Comparison of ENCODE assay signal across 8 cellular contexts in the genomic region with DNA sequence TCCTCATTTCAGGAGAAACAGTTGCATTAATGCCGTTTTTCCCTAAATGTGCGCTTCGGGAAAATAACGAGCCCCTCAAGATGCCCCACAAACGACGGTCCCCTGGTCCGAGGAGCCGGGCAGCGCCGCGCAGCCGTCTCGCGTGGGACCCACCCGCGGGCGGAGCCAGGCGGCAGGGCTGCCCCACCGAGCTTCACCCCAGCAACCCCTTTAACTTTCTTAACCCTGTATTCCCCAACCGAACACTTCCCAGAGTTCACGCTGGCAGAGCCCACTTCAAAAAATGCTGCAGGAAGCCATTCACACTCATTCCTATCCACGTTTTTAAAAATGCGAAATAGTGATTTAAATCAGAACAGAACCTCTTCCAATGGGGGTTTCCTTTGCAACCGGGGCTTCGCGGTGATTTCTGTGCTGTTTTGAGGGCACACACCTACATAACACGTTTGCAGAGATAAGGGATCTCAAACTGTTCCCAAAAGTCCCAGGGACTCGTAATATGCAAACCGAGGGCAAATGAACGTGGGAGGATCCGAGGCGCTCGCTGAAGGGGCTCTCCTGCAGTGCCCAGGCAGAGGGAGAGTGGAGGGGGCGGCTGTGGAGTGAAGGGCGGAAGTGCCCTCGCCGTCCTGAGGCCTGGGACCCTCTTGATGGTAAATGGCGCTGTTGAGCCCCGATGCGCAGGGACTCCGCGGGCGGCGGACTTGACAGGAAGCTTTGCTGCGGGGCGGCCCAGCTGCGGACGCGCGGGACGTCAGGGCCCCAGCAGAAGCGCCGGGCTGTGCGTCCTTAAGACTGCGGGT.
DNase-seq lines count a peak whose midpoint lies in the region; ATAC-seq and TF ChIP-seq lines count a peak whose summit lies in the region.

No MANE protein-coding gene starts in this region.

- in situ Hi-C loops in GM18951 (cut with MboI; ENCODE audit: low sequenced_read_pairs, unreplicated experiment) = no loop called here

- TF ChIP-seq POLR2A in GM18951 (IDR thresholded peaks at IDR 0.05; ENCODE audit: extremely low read depth, insufficient read depth, insufficient read length) = peak; percentile 52
- no peak for TF ChIP-seq POLR2A in heart left ventricle (IDR thresholded peaks at IDR 0.05)

- peaks cover 20% of the 10 kb centered on the region for H3K4me1 Mint-ChIP-seq in activated naive CD4-positive, alpha-beta T cell treated with anti-CD3 and anti-CD28 coated beads, Interleukin-2, amount 10 ng/mL, durations not matched to agents 7 days and 5 days
- H3K4me1 Mint-ChIP-seq in progenitor cell of endocrine pancreas (ENCODE audit: low read depth) = peaks cover 3% of the 10 kb centered on the region

- H3K9me3 ChIP-seq in BE2C = no peaks in the 10 kb centered on the region
- no peaks in the 10 kb centered on the region for H3K9me3 ChIP-seq in heart left ventricle

- intact Hi-C loops in heart left ventricle (cut with DNase I) = loop anchor here in 1 of 10 donors (10.0 kb wide), 1 partner anchor 329 kb away; no protein-coding TSS in a partner anchor

- TF ChIP-seq CTCF in BE2C (IDR thresholded peaks at IDR 0.05; ENCODE audit: low read depth, low read length) (peak; percentile 23; the same call in 1 of the 2 replicates), heart left ventricle (IDR thresholded peaks at IDR 0.05) (peak in 1 of 12 donors; percentile 8), progenitor cell of endocrine pancreas (IDR thresholded peaks at IDR 0.05; ENCODE audit: unreplicated experiment) (peak; percentile 53)

- H3K27me3 Mint-ChIP-seq in activated naive CD4-positive, alpha-beta T cell treated with anti-CD3 and anti-CD28 coated beads, Interleukin-2, amount 10 ng/mL, durations not matched to agents 7 days and 5 days = peaks cover 29% of the 10 kb centered on the region
- peaks cover 6% of the 10 kb centered on the region for H3K27me3 Mint-ChIP-seq in progenitor cell of endocrine pancreas

- WGBS in heart left ventricle, 4 donors = 1 to 2% (median 2%) methylated on average over 34 to 55 of the region's 55 CpGs

- H3K27me3 ChIP-seq in BE2C (peaks cover 44% of the 10 kb centered on the region), heart left ventricle (peaks cover 0 to 20% (median 2%) of the 10 kb centered on the region in 9 donors)

- H3K4me1 ChIP-seq in BE2C = no peaks in the 10 kb centered on the region
- peaks cover 0 to 15% (median 1%) of the 10 kb centered on the region in 12 donors for H3K4me1 ChIP-seq in heart left ventricle

- H3K9me3 Mint-ChIP-seq in activated naive CD4-positive, alpha-beta T cell treated with anti-CD3 and anti-CD28 coated beads, Interleukin-2, amount 10 ng/mL, durations not matched to agents 7 days and 5 days = no peaks in the 10 kb centered on the region
- no peaks in the 10 kb centered on the region for H3K9me3 Mint-ChIP-seq in progenitor cell of endocrine pancreas (ENCODE audit: low read depth)

- peak overlapping the region in 2 of 12 donors; percentile 29 to 52 for H3K27ac ChIP-seq in heart left ventricle

- CTCF ChIA-PET in activated naive CD4-positive, alpha-beta T cell treated with anti-CD3 and anti-CD28 coated beads, Interleukin-2, amount 10 ng/mL, durations not matched to agents 7 days and 5 days (lab: Charles Lee) = interaction anchor here (0.6 kb wide), 2 partner anchors 18 to 210 kb away, joined by 3 read pairs; no protein-coding TSS in a partner anchor

- ATAC-seq in HG03066 (IDR thresholded peaks at IDR 0.05; ENCODE audit: low read depth, unreplicated experiment) (peak; percentile 80), heart left ventricle (peak in 3 of 4 donors; percentile 65 to 88 (median 86))

- no peak overlapping the region for H3K27ac Mint-ChIP-seq in activated naive CD4-positive, alpha-beta T cell treated with anti-CD3 and anti-CD28 coated beads, Interleukin-2, amount 10 ng/mL, durations not matched to agents 7 days and 5 days
- peak overlapping the region; percentile 73 for H3K27ac Mint-ChIP-seq in progenitor cell of endocrine pancreas

- H3K36me3 ChIP-seq in BE2C (no peaks in the 10 kb centered on the region), heart left ventricle (no peaks in the 10 kb centered on the region)

- H3K4me3 Mint-ChIP-seq in activated naive CD4-positive, alpha-beta T cell treated with anti-CD3 and anti-CD28 coated beads, Interleukin-2, amount 10 ng/mL, durations not matched to agents 7 days and 5 days = peak overlapping the region; percentile 53
- H3K4me3 Mint-ChIP-seq in progenitor cell of endocrine pancreas (ENCODE audit: low read depth) = peak overlapping the region; percentile 86

- H3K4me3 ChIP-seq in BE2C (ENCODE audit: low read depth, low read length) (peak overlapping the region; percentile 55), heart left ventricle (peak overlapping the region; percentile 18 to 64 (median 56))

- no peaks in the 10 kb centered on the region for H3K36me3 Mint-ChIP-seq in activated naive CD4-positive, alpha-beta T cell treated with anti-CD3 and anti-CD28 coated beads, Interleukin-2, amount 10 ng/mL, durations not matched to agents 7 days and 5 days
- no peaks in the 10 kb centered on the region for H3K36me3 Mint-ChIP-seq in progenitor cell of endocrine pancreas (ENCODE audit: insufficient read depth)

- DNase-seq in BE2C (peak; percentile 55), NOMO-1 treated with DMSO at 0.1 percent for 48 hours (lab: John Stamatoyannopoulos, UW; ENCODE audit: unreplicated experiment) (peak; percentile 30), heart left ventricle (peak; percentile 18 to 67 (median 35)), progenitor cell of endocrine pancreas (ENCODE audit: low spot score, unreplicated experiment) (peak; percentile 49), inferior parietal cortex (ENCODE audit: extremely low spot score) (no peak)
- DNase-seq in activated naive CD4-positive, alpha-beta T cell treated with anti-CD3 and anti-CD28 coated beads, Interleukin-2, amount 10 ng/mL, durations not matched to agents 7 days and 5 days = peak; percentile 63
